Comparison of ENCODE assay signal across 30 cellular contexts in the genomic region with DNA sequence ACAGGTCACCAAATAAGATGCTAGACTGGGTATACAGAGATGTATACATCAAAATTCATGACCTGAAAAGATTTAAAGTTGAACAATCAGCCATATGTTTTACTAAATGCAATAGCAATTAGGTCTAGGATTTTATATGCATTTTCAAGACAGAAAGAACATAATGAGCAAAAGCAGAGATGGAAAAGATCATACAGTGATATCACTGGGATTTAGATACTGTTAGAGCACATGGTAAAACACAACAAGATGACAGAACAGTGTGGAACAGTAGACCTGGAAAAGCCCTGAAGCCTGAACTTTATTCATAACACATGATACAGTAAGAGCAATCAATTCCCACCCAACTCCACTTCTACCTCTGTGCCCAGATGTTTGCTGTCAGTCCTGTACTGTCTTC.
"Had no signal": no experiment of that assay in that cellular context is flagged by ENCODE, and none has a peak within 500 bp of the region (broad histone marks: within the 10 kb centered on the region; RNA-seq: fewer than 3 reads in every experiment).

No MANE protein-coding gene starts in this region.

- H3K9me3 ChIP-seq: adrenal gland, ascending aorta, body of pancreas, breast epithelium had no signal

- ATAC-seq: activated naive CD4-positive, alpha-beta T cell treated with anti-CD3 and anti-CD28 coated beads, Interleukin-2, amount 50 U/mL, for 72 hours; activated naive CD8-positive, alpha-beta T cell treated with anti-CD3 and anti-CD28 coated beads, Interleukin-2, amount 50 U/mL, for 24 hours; activated T-cell treated with anti-CD3 and anti-CD28 coated beads, Interleukin-2, amount 50 U/mL, for 4 hours; activated T-cell treated with anti-CD3 and anti-CD28 coated beads, Interleukin-2, amount 50 U/mL, for 72 hours; activated T-helper 17 cell treated with anti-CD3 and anti-CD28 coated beads, Interleukin-2, amount 50 U/mL, for 72 hours; body of pancreas had no signal

- H3K4me1 ChIP-seq: adrenal gland, ascending aorta, body of pancreas, breast epithelium had no signal

- DNase-seq: activated effector memory CD4-positive, alpha-beta T cell treated with anti-CD3 and anti-CD28 coated beads, Interleukin-2, amount 50 U/mL, for 16 hours; activated effector memory CD4-positive, alpha-beta T cell treated with Interleukin-2 at 50 U/mL for 16 hours; activated gamma-delta T cell; activated gamma-delta T cell treated with Interleukin-2 at 50 U/mL for 16 hours; activated naive CD4-positive, alpha-beta T cell; activated naive CD4-positive, alpha-beta T cell treated with anti-CD3 and anti-CD28 coated beads for 36 hours; activated naive CD4-positive, alpha-beta T cell treated with anti-CD3 and anti-CD28 coated beads, Interleukin-2, amount 10 ng/mL, durations not matched to agents 7 days and 5 days; activated naive CD4-positive, alpha-beta T cell treated with anti-CD3 and anti-CD28 coated beads, Interleukin-2, amount 50 U/mL, for 16 hours; activated naive CD4-positive, alpha-beta T cell treated with Interleukin-2 at 50 U/mL for 16 hours; activated naive CD8-positive, alpha-beta T cell treated with anti-CD3 and anti-CD28 coated beads for 36 hours; activated naive CD8-positive, alpha-beta T cell treated with anti-CD3 and anti-CD28 coated beads, Interleukin-2, amount 10 ng/mL, durations not matched to agents 7 days and 5 days; activated naive CD8-positive, alpha-beta T cell treated with anti-CD3 and anti-CD28 coated beads, Interleukin-2, amount 50 U/mL, for 24 hours; activated T-cell treated with anti-CD3 and anti-CD28 coated beads, Interleukin-2, amount 50 U/mL, for 4 hours; activated T-cell treated with anti-CD3 and anti-CD28 coated beads, Interleukin-2, amount 50 U/mL, for 48 hours; activated T-cell treated with anti-CD3 and anti-CD28 coated beads, Interleukin-2, amount 50 U/mL, for 72 hours; adrenal gland; amniotic stem cell; amygdala; anterior cingulate cortex; aorta; body of pancreas; brain microvascular endothelial cell; caudate nucleus; central memory CD4-positive, alpha-beta T cell; cerebellar nuclear complex had no signal

- H3K27ac ChIP-seq: adrenal gland, ascending aorta, body of pancreas, brain microvascular endothelial cell, breast epithelium, cardiac muscle cell had no signal

- H3K27me3 ChIP-seq: adrenal gland, ascending aorta, body of pancreas, brain microvascular endothelial cell, breast epithelium, cardiac muscle cell had no signal

- H3K36me3 ChIP-seq: adrenal gland, ascending aorta, brain microvascular endothelial cell, breast epithelium, cardiac muscle cell had no signal

- H3K4me3 ChIP-seq: adrenal gland, ascending aorta, body of pancreas, breast epithelium, cardiac muscle cell had no signal
